24 cellular contexts compared by ENCODE assay signal in the genomic region with DNA sequence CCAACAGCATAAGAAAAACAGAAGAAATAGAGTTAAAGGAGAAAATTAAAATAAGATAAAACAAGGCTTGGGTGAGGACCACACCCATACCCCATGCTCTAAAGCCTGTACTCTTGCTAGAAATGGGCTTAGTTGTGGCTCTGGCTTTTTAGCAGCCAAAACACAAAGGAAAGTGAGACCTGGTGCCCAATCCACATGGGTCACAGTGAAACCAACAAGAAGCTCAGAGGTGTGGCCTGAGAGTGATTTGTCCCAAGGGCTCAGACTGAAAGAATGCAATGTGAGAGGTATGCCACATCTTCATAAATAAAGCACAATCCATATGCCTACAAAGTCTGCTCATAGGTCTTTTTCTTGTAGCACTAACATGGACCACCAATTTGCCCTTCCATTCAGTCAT. TPM values are rescaled to one million over a fixed set of nuclear protein-coding genes. Genes with fewer than 3 reads are reported as not detected.
A peak's percentile ranks its signal among the peaks of the same experiment; 100 is the strongest.
DNase-seq lines count a peak whose midpoint lies in the region; ATAC-seq and TF ChIP-seq lines count a peak whose summit lies in the region.
"Had no signal": no experiment of that assay in that cellular context is flagged by ENCODE, and none has a peak within 500 bp of the region (broad histone marks: within the 10 kb centered on the region; RNA-seq: fewer than 3 reads in every experiment).

No MANE protein-coding gene starts in this region.

- H3K9me3 ChIP-seq in IMR-90 (ENCODE audit: control insufficient read depth, insufficient read depth, low read length) (no peaks in the 10 kb centered on the region), T-helper 17 cell (ENCODE audit: control insufficient read depth, low read length, poor library complexity, severe bottlenecking) (no peaks in the 10 kb centered on the region)
- H3K9me3 ChIP-seq: A549; BE2C; BLaER1 treated with 17β-estradiol and CSF1 and Interleukin-3, amounts not matched to agents 10 nM and 100 nM; HAP-1 had no signal

- H3K23ac ChIP-seq in IMR-90 (ENCODE audit: low read depth, low read length): 0 out of 2 replicates have a peak overlapping the region, but pooled peaks have one; percentile 41

- CTCF ChIA-PET in IMR-90 (lab: Yijun Ruan, JAX): no interaction called here

- no peaks in the 10 kb centered on the region for H3K27me3 ChIP-seq in IMR-90 (ENCODE audit: control insufficient read depth, insufficient read depth, low read length)
- H3K27me3 ChIP-seq: BE2C; BLaER1 treated with 17β-estradiol and CSF1 and Interleukin-3, amounts not matched to agents 10 nM and 100 nM had no signal

- no peak overlapping the region for H4K5ac ChIP-seq in IMR-90 (ENCODE audit: low read depth, low read length)

- no peaks in the 10 kb centered on the region for H3K4me1 ChIP-seq in IMR-90 (ENCODE audit: control insufficient read depth, insufficient read depth, low read length)
- H3K4me1 ChIP-seq: BE2C, HAP-1 had no signal

- in situ Hi-C loops in IMR-90 (cut with MboI; ENCODE audit: low sequenced_read_pairs): no loop called here

- no peak overlapping the region for H3K18ac ChIP-seq in IMR-90 (ENCODE audit: low read depth, low read length)

- peaks cover 27% of the 10 kb centered on the region for H3K4me1 Mint-ChIP-seq in activated T-cell treated with anti-CD3 and anti-CD28 coated beads, Interleukin-2, amount 50 U/mL, for 24 hours (ENCODE audit: low read depth)
- peaks cover 24% of the 10 kb centered on the region for H3K4me1 Mint-ChIP-seq in T-helper 17 cell
- peaks cover 4% of the 10 kb centered on the region for H3K4me1 Mint-ChIP-seq in type B pancreatic cell (ENCODE audit: unreplicated experiment)

- H4K8ac ChIP-seq in IMR-90 (ENCODE audit: low read depth in 2 of 2, low read length in 2 of 2): no peak overlapping the region

- H2BK20ac ChIP-seq in IMR-90 (ENCODE audit: low read depth, low read length): no peak overlapping the region

- H2AFZ ChIP-seq in IMR-90 (replicated peaks; ENCODE audit: low read length, poor library complexity): no peak overlapping the region

- no peak for TF ChIP-seq POLR2A in IMR-90 (IDR thresholded peaks at IDR 0.05; ENCODE audit: low read depth, low read length)

- peak overlapping the region; percentile 33 for H3K27ac Mint-ChIP-seq in activated T-cell treated with anti-CD3 and anti-CD28 coated beads, Interleukin-2, amount 50 U/mL, for 24 hours
- H3K27ac Mint-ChIP-seq in T-helper 17 cell: peak overlapping the region; percentile 27
- H3K27ac Mint-ChIP-seq in type B pancreatic cell: peak overlapping the region; percentile 48
- H3K27ac Mint-ChIP-seq: CD4-positive, alpha-beta T cell; HFFc6 had no signal

- H2BK120ac ChIP-seq in IMR-90 (ENCODE audit: low read depth, low read length): no peak overlapping the region

- peaks cover 39% of the 10 kb centered on the region for H4K20me1 ChIP-seq in IMR-90 (ENCODE audit: insufficient read depth, low read length)

- no peak overlapping the region for H2AK5ac ChIP-seq in IMR-90 (ENCODE audit: low read depth, low read length)

- BruUV-seq in IMR-90 (replicated peaks; lab: Mats Ljungman, UMichigan): no TSS peak

- no peak overlapping the region for H4K91ac ChIP-seq in IMR-90 (ENCODE audit: insufficient read depth, low read depth, low read length)

- H3K56ac ChIP-seq in IMR-90 (ENCODE audit: extremely low read depth, insufficient read depth, low read length): no peak overlapping the region

- H3K36me3 Mint-ChIP-seq in activated T-cell treated with anti-CD3 and anti-CD28 coated beads, Interleukin-2, amount 50 U/mL, for 24 hours (ENCODE audit: low read depth): peaks cover 99% of the 10 kb centered on the region
- H3K36me3 Mint-ChIP-seq in T-helper 17 cell (ENCODE audit: low read depth): peaks cover 21% of the 10 kb centered on the region
- peaks cover 66% of the 10 kb centered on the region for H3K36me3 Mint-ChIP-seq in type B pancreatic cell

- dilution Hi-C loops in IMR-90 (cut with HindIII; ENCODE audit: low sequenced_read_pairs, unreplicated experiment): no loop called here

- H3K9me1 ChIP-seq in IMR-90 (ENCODE audit: insufficient read depth, low read length): peaks cover 26% of the 10 kb centered on the region

- no peak overlapping the region for H3K14ac ChIP-seq in IMR-90 (replicated peaks; ENCODE audit: low read depth, low read length)

- no peak overlapping the region for H3K4me3 ChIP-seq in IMR-90 (ENCODE audit: insufficient read depth, low read depth, low read length)
- H3K4me3 ChIP-seq: A549; BLaER1 treated with 17β-estradiol and CSF1 and Interleukin-3, amounts not matched to agents 10 nM and 100 nM; GM12878; HAP-1 had no signal

- no peak overlapping the region for H3K4me3 Mint-ChIP-seq in activated T-cell treated with anti-CD3 and anti-CD28 coated beads, Interleukin-2, amount 50 U/mL, for 24 hours
- H3K4me3 Mint-ChIP-seq in T-helper 17 cell (no peak overlapping the region), type B pancreatic cell (no peak overlapping the region)
- H3K4me3 Mint-ChIP-seq: CD14-positive monocyte; CD4-positive, alpha-beta T cell; CD8-positive, alpha-beta memory T cell; HFFc6 had no signal

- POLR2A ChIA-PET in IMR-90 (lab: Charles Lee; ENCODE audit: unreplicated experiment): no interaction called here

- H3K27me3 Mint-ChIP-seq in activated T-cell treated with anti-CD3 and anti-CD28 coated beads, Interleukin-2, amount 50 U/mL, for 24 hours: no peaks in the 10 kb centered on the region
- no peaks in the 10 kb centered on the region for H3K27me3 Mint-ChIP-seq in T-helper 17 cell
- H3K27me3 Mint-ChIP-seq in type B pancreatic cell: no peaks in the 10 kb centered on the region
- H3K27me3 Mint-ChIP-seq: CD4-positive, alpha-beta T cell; CD8-positive, alpha-beta memory T cell had no signal

- H2BK15ac ChIP-seq in IMR-90 (ENCODE audit: low read depth, low read length): no peak overlapping the region

- intact Hi-C loops in IMR-90 (cut with micrococcal nuclease): no loop called here
- intact Hi-C loops in sciatic nerve (cut with DNase I): no loop called here

- H3K36me3 ChIP-seq in IMR-90 (ENCODE audit: control insufficient read depth, insufficient read depth, low read length): peaks cover 71% of the 10 kb centered on the region

- TF ChIP-seq CTCF in IMR-90 (conservative IDR thresholded peaks at IDR 0.05; ENCODE audit: low read depth, low read length) (no peak), type B pancreatic cell (conservative IDR thresholded peaks at IDR 0.05) (no peak)

- H3K9ac ChIP-seq in IMR-90 (ENCODE audit: low read depth, low read length): no peak overlapping the region
- H3K9ac ChIP-seq: BLaER1 treated with 17β-estradiol and CSF1 and Interleukin-3, amounts not matched to agents 10 nM and 100 nM had no signal

- H2AK9ac ChIP-seq in IMR-90 (replicated peaks; ENCODE audit: low read depth, low read length, poor library complexity): no peak overlapping the region

- H3K79me1 ChIP-seq in IMR-90 (ENCODE audit: low read depth in 1 of 2, low read length in 2 of 2): peaks cover 23 to 82% of the 10 kb centered on the region in 2 experiments

- no peaks in the 10 kb centered on the region for H3K9me3 Mint-ChIP-seq in activated T-cell treated with anti-CD3 and anti-CD28 coated beads, Interleukin-2, amount 50 U/mL, for 24 hours
- H3K9me3 Mint-ChIP-seq in type B pancreatic cell: no peaks in the 10 kb centered on the region
- H3K9me3 Mint-ChIP-seq: CD14-positive monocyte; CD4-positive, alpha-beta T cell; CD8-positive, alpha-beta memory T cell; HFFc6 had no signal

- no peak for TF ChIP-seq RAD21 in IMR-90 (IDR thresholded peaks at IDR 0.05; ENCODE audit: low read length)

- no peak overlapping the region for H3K27ac ChIP-seq in IMR-90 (ENCODE audit: insufficient read depth, low read length)
- H3K27ac ChIP-seq: A549; BLaER1 treated with 17β-estradiol and CSF1 and Interleukin-3, amounts not matched to agents 10 nM and 100 nM had no signal

- ATAC-seq in IMR-90 (ENCODE audit: low read depth): 0 out of 2 replicates have a peak, but pooled peaks have one; percentile 19
- ATAC-seq in T-helper 17 cell: no peak
- ATAC-seq in sciatic nerve: no peak
- ATAC-seq: A549, GM12878 had no signal

- H3K4me2 ChIP-seq in IMR-90 (ENCODE audit: low read depth, low read length): no peak overlapping the region
- H3K4me2 ChIP-seq: A549; BLaER1 treated with 17β-estradiol and CSF1 and Interleukin-3, amounts not matched to agents 10 nM and 100 nM had no signal

- no peak overlapping the region for H2BK5ac ChIP-seq in IMR-90 (ENCODE audit: low read depth, low read length, poor library complexity, severe bottlenecking)

- no peak overlapping the region for H3K4ac ChIP-seq in IMR-90 (ENCODE audit: low read depth, low read length)

- no peak for DNase-seq in activated T-cell treated with anti-CD3 and anti-CD28 coated beads, Interleukin-2, amount 50 U/mL, for 24 hours
- DNase-seq in activated T-cell treated with anti-CD3 and anti-CD28 coated beads for 4 hours (no peak), IMR-90 (no peak), T-helper 17 cell (no peak), type B pancreatic cell (ENCODE audit: extremely low spot score, unreplicated experiment) (no peak), sciatic nerve (ENCODE audit: low spot score) (no peak)
- no peak for DNase-seq in stimulated activated naive CD4-positive, alpha-beta T cell (lab: John Stamatoyannopoulos, UW)
- DNase-seq: 8988T; ACHN; AML-193; BE2C; CD4-positive, alpha-beta T cell; CD8-positive, alpha-beta memory T cell; DMS 273 treated with DMSO at 0.1 percent for 48 hours; DMS79; EL; GDM1; GOT3; HFFc6 had no signal

TF ChIP-seq in IMR-90, 13 proteins besides CTCF, POLR2A, EP300 and RAD21:
- TF ChIP-seq, protein P1, sequence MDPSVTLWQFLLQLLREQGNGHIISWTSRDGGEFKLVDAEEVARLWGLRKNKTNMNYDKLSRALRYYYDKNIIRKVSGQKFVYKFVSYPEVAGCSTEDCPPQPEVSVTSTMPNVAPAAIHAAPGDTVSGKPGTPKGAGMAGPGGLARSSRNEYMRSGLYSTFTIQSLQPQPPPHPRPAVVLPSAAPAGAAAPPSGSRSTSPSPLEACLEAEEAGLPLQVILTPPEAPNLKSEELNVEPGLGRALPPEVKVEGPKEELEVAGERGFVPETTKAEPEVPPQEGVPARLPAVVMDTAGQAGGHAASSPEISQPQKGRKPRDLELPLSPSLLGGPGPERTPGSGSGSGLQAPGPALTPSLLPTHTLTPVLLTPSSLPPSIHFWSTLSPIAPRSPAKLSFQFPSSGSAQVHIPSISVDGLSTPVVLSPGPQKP (IDR thresholded peaks at IDR 0.05; ENCODE audit: borderline replicate concordance, low read depth, low read length): no peak

RNA-seq across cellular contexts. Expression of a gene that starts 21.1 kb away (rescaled TPM):
- total RNA-seq in IMR-90 (2012; rRNA removed) (46.7 and 53.2 TPM in 2 replicates), T-helper 17 cell (100 to 1,000 TPM; 154 to 177 TPM), type B pancreatic cell (ENCODE audit: low replicate concordance) (246 and 281 TPM in 2 replicates), sciatic nerve (106 TPM)
- 203 and 207 TPM in 2 replicates for polyA plus RNA-seq in IMR-90 (2012; rRNA removed)
- 159 and 176 TPM in 2 replicates for polyA plus RNA-seq in IMR-90 (2012; cell fraction: cytosol; rRNA removed)
- 138 and 153 TPM in 2 replicates for polyA plus RNA-seq in IMR-90 (2012; cell fraction: nucleus; rRNA removed; ENCODE audit: low replicate concordance)
